10 cellular contexts compared by ENCODE assay signal in genomic region chr6:147207351-147207750, GRCh38. TPM values are rescaled to one million over a fixed set of nuclear protein-coding genes. Genes with fewer than 3 reads are reported as not detected.
DNase-seq lines count a peak whose midpoint lies in the region; FAIRE-seq and TF ChIP-seq lines count a peak whose summit lies in the region.
"Had no signal": no experiment of that assay in that cellular context is flagged by ENCODE, and none has a peak within 500 bp of the region (broad histone marks: within the 10 kb centered on the region; RNA-seq: fewer than 3 reads in every experiment).

No MANE protein-coding gene starts in this region.

- peak overlapping the region; percentile 51 for H3K4me3 Mint-ChIP-seq in activated CD4-positive, alpha-beta memory T cell treated with anti-CD3 and anti-CD28 coated beads for 36 hours
- H3K4me3 Mint-ChIP-seq in activated CD4-positive, alpha-beta memory T cell treated with anti-CD3 and anti-CD28 coated beads, Interleukin-2, amount 10 ng/mL, durations not matched to agents 7 days and 5 days, result no peak overlapping the region
- H3K4me3 Mint-ChIP-seq: activated naive CD4-positive, alpha-beta T cell treated with anti-CD3 and anti-CD28 coated beads, Interleukin-2, amount 10 ng/mL, durations not matched to agents 7 days and 5 days had no signal

- FAIRE-seq in keratinocyte (lab: Jason Lieb, UNC), result peak; percentile 44

- POLR2A ChIA-PET in activated CD4-positive, alpha-beta memory T cell treated with anti-CD3 and anti-CD28 coated beads for 36 hours (lab: Charles Lee), result interaction anchor here (0.8 kb wide), 1 partner anchor 12 kb away, joined by 3 read pairs; no protein-coding TSS in a partner anchor
- POLR2A ChIA-PET in activated CD4-positive, alpha-beta memory T cell treated with anti-CD3 and anti-CD28 coated beads, Interleukin-2, amount 10 ng/mL, durations not matched to agents 7 days and 5 days (lab: Charles Lee), result no interaction called here

- no peak for TF ChIP-seq EP300 in tibial nerve (IDR thresholded peaks at IDR 0.05)

- peak overlapping the region; percentile 97 for H3K9ac ChIP-seq in adipocyte (ENCODE audit: low read length)
- peak overlapping the region; percentile 67 for H3K9ac ChIP-seq in keratinocyte (ENCODE audit: control insufficient read depth, extremely low read depth, insufficient read depth, low read length)

- peak overlapping the region; percentile 68 for H2AFZ ChIP-seq in keratinocyte (ENCODE audit: control insufficient read depth, low read length)

- 48 to 53% methylated on average over 6 of the region's 6 CpGs for WGBS in tibial nerve, 2 donors

- peaks cover 25% of the 10 kb centered on the region for H3K4me1 Mint-ChIP-seq in activated CD4-positive, alpha-beta memory T cell treated with anti-CD3 and anti-CD28 coated beads for 36 hours (ENCODE audit: low read depth)
- peaks cover 25% of the 10 kb centered on the region for H3K4me1 Mint-ChIP-seq in activated CD4-positive, alpha-beta memory T cell treated with anti-CD3 and anti-CD28 coated beads, Interleukin-2, amount 10 ng/mL, durations not matched to agents 7 days and 5 days

- dilution Hi-C loops in keratinocyte (cut with MboI; ENCODE audit: extremely low pct_ligation_motif_present, low sequenced_read_pairs), result no loop called here

- H3K27me3 Mint-ChIP-seq in activated CD4-positive, alpha-beta memory T cell treated with anti-CD3 and anti-CD28 coated beads for 36 hours, result no peaks in the 10 kb centered on the region
- H3K27me3 Mint-ChIP-seq in activated CD4-positive, alpha-beta memory T cell treated with anti-CD3 and anti-CD28 coated beads, Interleukin-2, amount 10 ng/mL, durations not matched to agents 7 days and 5 days, result no peaks in the 10 kb centered on the region
- H3K27me3 Mint-ChIP-seq: activated naive CD4-positive, alpha-beta T cell treated with anti-CD3 and anti-CD28 coated beads, Interleukin-2, amount 10 ng/mL, durations not matched to agents 7 days and 5 days had no signal

- peak overlapping the region; percentile 98 for H3K4me2 ChIP-seq in keratinocyte (ENCODE audit: control insufficient read depth, extremely low read depth, insufficient read depth, low read depth, low read length)

- H3K27ac ChIP-seq in keratinocyte (ENCODE audit: control insufficient read depth, insufficient read depth, low read length) (peak overlapping the region; percentile 81), tibial nerve (peak overlapping the region in 3 of 4 donors; percentile 40 to 97 (median 74))

- peaks cover 72% of the 10 kb centered on the region for H3K79me2 ChIP-seq in keratinocyte (ENCODE audit: control insufficient read depth, insufficient read depth, low read length)

- DNase-seq in activated CD4-positive, alpha-beta memory T cell treated with anti-CD3 and anti-CD28 coated beads for 36 hours, result no peak
- no peak for DNase-seq in activated CD4-positive, alpha-beta memory T cell treated with anti-CD3 and anti-CD28 coated beads, Interleukin-2, amount 10 ng/mL, durations not matched to agents 7 days and 5 days
- DNase-seq in adipocyte (ENCODE audit: low read depth), result peak; percentile 21
- no peak for DNase-seq in keratinocyte (ENCODE audit: low read depth, low spot score)
- DNase-seq in tibial nerve (ENCODE audit: low spot score in 2 of 2), result no peak
- DNase-seq in NCI-H510A treated with DMSO at 0.1 percent for 48 hours (lab: John Stamatoyannopoulos, UW), result no peak
- DNase-seq in CD1c-positive myeloid dendritic cell (ENCODE audit: extremely low spot score), result no peak
- DNase-seq in KBM-7, result no peak
- DNase-seq: activated naive CD4-positive, alpha-beta T cell treated with anti-CD3 and anti-CD28 coated beads, Interleukin-2, amount 10 ng/mL, durations not matched to agents 7 days and 5 days; NCI-H524 had no signal

- intact Hi-C loops in activated CD4-positive, alpha-beta memory T cell treated with anti-CD3 and anti-CD28 coated beads for 36 hours (cut with micrococcal nuclease), result loop anchor here (10.0 kb wide), 3 partner anchors 937 to 1473 kb away; partner anchors contain the start of genes EPM2A and FBXO30

- no peaks in the 10 kb centered on the region for H3K9me3 Mint-ChIP-seq in activated CD4-positive, alpha-beta memory T cell treated with anti-CD3 and anti-CD28 coated beads for 36 hours
- no peaks in the 10 kb centered on the region for H3K9me3 Mint-ChIP-seq in activated CD4-positive, alpha-beta memory T cell treated with anti-CD3 and anti-CD28 coated beads, Interleukin-2, amount 10 ng/mL, durations not matched to agents 7 days and 5 days
- H3K9me3 Mint-ChIP-seq: activated naive CD4-positive, alpha-beta T cell treated with anti-CD3 and anti-CD28 coated beads, Interleukin-2, amount 10 ng/mL, durations not matched to agents 7 days and 5 days had no signal

- H4K20me1 ChIP-seq in keratinocyte (ENCODE audit: control insufficient read depth, extremely low read depth, insufficient read depth, low read length), result no peaks in the 10 kb centered on the region

- H3K9me1 ChIP-seq in keratinocyte (ENCODE audit: control insufficient read depth, extremely low read depth, insufficient read depth, low read length), result no peaks in the 10 kb centered on the region

- H3K9me3 ChIP-seq in adipocyte (ENCODE audit: control insufficient read depth, low read length) (no peaks in the 10 kb centered on the region), keratinocyte (ENCODE audit: control insufficient read depth, low read depth, low read length) (no peaks in the 10 kb centered on the region), tibial nerve (no peaks in the 10 kb centered on the region)

- H3K27me3 ChIP-seq in adipocyte (replicated peaks; ENCODE audit: control insufficient read depth, insufficient read depth, low read length), result no peaks in the 10 kb centered on the region
- no peaks in the 10 kb centered on the region for H3K27me3 ChIP-seq in keratinocyte (ENCODE audit: control insufficient read depth, extremely low read depth, insufficient read depth, low read length)
- no peaks in the 10 kb centered on the region for H3K27me3 ChIP-seq in tibial nerve

- CTCF ChIA-PET in activated CD4-positive, alpha-beta memory T cell treated with anti-CD3 and anti-CD28 coated beads for 36 hours (lab: Charles Lee), result no interaction called here
- CTCF ChIA-PET in activated CD4-positive, alpha-beta memory T cell treated with anti-CD3 and anti-CD28 coated beads, Interleukin-2, amount 10 ng/mL, durations not matched to agents 7 days and 5 days (lab: Charles Lee), result no interaction called here

- TF ChIP-seq CTCF in keratinocyte (optimal IDR thresholded peaks at IDR 0.05 in 1 of 3, IDR thresholded peaks at IDR 0.05 in 1 of 3, conservative IDR thresholded peaks at IDR 0.05 in 1 of 3; ENCODE audit: extremely low read depth in 1 of 3, insufficient read depth in 2 of 3, low read length in 3 of 3), result no peak
- no peak for TF ChIP-seq CTCF in tibial nerve (IDR thresholded peaks at IDR 0.05)

- H3K36me3 ChIP-seq in adipocyte (ENCODE audit: control insufficient read depth, insufficient read depth, low read length, severe bottlenecking), result peaks cover 6% of the 10 kb centered on the region
- peaks cover 0 to 6% of the 10 kb centered on the region in 2 experiments for H3K36me3 ChIP-seq in keratinocyte (ENCODE audit: control insufficient read depth in 2 of 2, extremely low read depth in 1 of 2, insufficient read depth in 2 of 2, low read length in 2 of 2)
- H3K36me3 ChIP-seq in tibial nerve, result no peaks in the 10 kb centered on the region

- peak overlapping the region; percentile 94 for H3K4me3 ChIP-seq in adipocyte (ENCODE audit: low read length)
- H3K4me3 ChIP-seq in keratinocyte (ENCODE audit: control insufficient read depth in 2 of 3, extremely low read depth in 1 of 3, insufficient read depth in 2 of 3, low read depth in 1 of 3, low read length in 3 of 3), result peak overlapping the region; percentile 26 to 95 (median 52)
- peak overlapping the region in 1 of 4 donors; percentile 2 for H3K4me3 ChIP-seq in tibial nerve

- no peak for TF ChIP-seq POLR2A in tibial nerve (IDR thresholded peaks at IDR 0.05)

- peak overlapping the region; percentile 39 for H3K27ac Mint-ChIP-seq in activated CD4-positive, alpha-beta memory T cell treated with anti-CD3 and anti-CD28 coated beads for 36 hours
- no peak overlapping the region for H3K27ac Mint-ChIP-seq in activated CD4-positive, alpha-beta memory T cell treated with anti-CD3 and anti-CD28 coated beads, Interleukin-2, amount 10 ng/mL, durations not matched to agents 7 days and 5 days
- H3K27ac Mint-ChIP-seq: activated naive CD4-positive, alpha-beta T cell treated with anti-CD3 and anti-CD28 coated beads, Interleukin-2, amount 10 ng/mL, durations not matched to agents 7 days and 5 days had no signal

- in situ Hi-C loops in KBM-7 (cut with MboI; ENCODE audit: low pct_unique_long_range_greater_than_20kb, low sequenced_read_pairs), result no loop called here

- H3K36me3 Mint-ChIP-seq in activated CD4-positive, alpha-beta memory T cell treated with anti-CD3 and anti-CD28 coated beads for 36 hours, result peaks cover 13% of the 10 kb centered on the region
- peaks cover 13% of the 10 kb centered on the region for H3K36me3 Mint-ChIP-seq in activated CD4-positive, alpha-beta memory T cell treated with anti-CD3 and anti-CD28 coated beads, Interleukin-2, amount 10 ng/mL, durations not matched to agents 7 days and 5 days (ENCODE audit: low read depth)

- H3K4me1 ChIP-seq in adipocyte (ENCODE audit: control insufficient read depth, insufficient read depth, low read length) (peaks cover 24% of the 10 kb centered on the region), keratinocyte (ENCODE audit: control insufficient read depth, extremely low read depth, insufficient read depth, low read length) (peaks cover 10% of the 10 kb centered on the region), tibial nerve (peaks cover 0 to 38% (median 9%) of the 10 kb centered on the region in 4 donors)

RNA-seq across cellular contexts. Expression of gene STXBP5, which starts 3.1 kb away (rescaled TPM):
- 10 to 100 TPM; 20.2 to 21.5 TPM for total RNA-seq in activated CD4-positive, alpha-beta memory T cell treated with anti-CD3 and anti-CD28 coated beads for 36 hours
- 10 to 100 TPM; 16.7 to 17.2 TPM for total RNA-seq in activated CD4-positive, alpha-beta memory T cell treated with anti-CD3 and anti-CD28 coated beads, Interleukin-2, amount 10 ng/mL, durations not matched to agents 7 days and 5 days
- polyA plus RNA-seq in keratinocyte, result 15.6 to 19.4 TPM (median 17.7 TPM) in 3 replicates
- 9.4 TPM for polyA plus RNA-seq in keratinocyte (2011; ENCODE audit: low read depth)
- polyA plus RNA-seq in keratinocyte (2011; cell fraction: cytosol; rRNA removed), result 11.2 and 21.9 TPM in 2 replicates
- polyA plus RNA-seq in keratinocyte (2011; cell fraction: nucleus; rRNA removed), result 19.3 and 23.0 TPM in 2 replicates
- polyA plus RNA-seq in keratinocyte (2012; ENCODE audit: low replicate concordance), result 7.7 and 11.9 TPM in 2 replicates
- 10.6 to 64.0 TPM (median 42.7 TPM) in 3 replicates for polyA minus RNA-seq in keratinocyte
- polyA minus RNA-seq in keratinocyte (2011; cell fraction: cytosol; rRNA and poly(A)+ RNA removed), result 26.7 TPM
- 37.1 and 72.4 TPM in 2 replicates for polyA minus RNA-seq in keratinocyte (2011; cell fraction: nucleus; rRNA and poly(A)+ RNA removed)
- 10 to 100 TPM; 23.7 to 39.1 (median 25.8) TPM for total RNA-seq in tibial nerve
